Comparison of ENCODE assay signal across 36 cellular contexts in genomic region chr14:103050935-103051334, GRCh38. TPM values are rescaled to one million over a fixed set of nuclear protein-coding genes. Genes with fewer than 3 reads are reported as not detected.
"Had no signal": no experiment of that assay in that cellular context is flagged by ENCODE, and none has a peak within 500 bp of the region (broad histone marks: within the 10 kb centered on the region; RNA-seq: fewer than 3 reads in every experiment).

No MANE protein-coding gene starts in this region.

- H3K4me3 ChIP-seq: colonic mucosa, esophagus squamous epithelium, heart right ventricle, mucosa of descending colon, pancreas, smooth muscle cell, stomach, thyroid gland had no signal

- H3K4me1 Mint-ChIP-seq: stimulated activated effector memory CD8-positive, alpha-beta T cell treated with anti-CD3 and anti-CD28 coated beads, Interleukin-12 subunit alpha, Interleukin-12 subunit beta, amount 100 ng/mL, for 72 hours had no signal

- H3K4me2 ChIP-seq: smooth muscle cell had no signal

- H3K27me3 ChIP-seq: colonic mucosa, esophagus squamous epithelium, heart right ventricle, pancreas, stomach, thyroid gland had no signal

- DNase-seq: colonic mucosa; effector memory CD4-positive, alpha-beta T cell; erythroblast; esophagus squamous epithelium; foreskin melanocyte; glutamatergic neuron; heart right ventricle; hippocampal formation; islet precursor cell; kidney glomerular epithelial cell; mesenchymal stem cell; mucosa of descending colon; naive B cell; pancreas; stimulated activated CD4-positive, alpha-beta T cell treated with anti-CD3 and anti-CD28 coated beads, Interleukin-12 subunit alpha, Interleukin-12 subunit beta, amount 100 ng/mL, for 4 hours; stimulated activated CD4-positive, alpha-beta T cell treated with anti-CD3 and anti-CD28 coated beads, Interleukin-2, amount 100 ng/mL, for 24 hours; stimulated activated CD4-positive, alpha-beta T cell treated with anti-CD3 and anti-CD28 coated beads, Interleukin-4, amount 100 ng/mL, for 24 hours; stimulated activated naive CD4-positive, alpha-beta T cell treated with Interleukin-2 at 50 U/mL for 16 hours; stomach; thyroid gland had no signal

- H3K27me3 Mint-ChIP-seq: dendritic cell treated with granulocyte-macrophage colony-stimulating factor and Interleukin-4, amounts not matched to agents 40 ng/mL and 50 ng/mL, for 4 days; naive B cell; type B pancreatic cell had no signal

- ATAC-seq: mucosa of descending colon; natural killer cell treated with Interleukin-12 subunit alpha and Interleukin-12 subunit beta and Interleukin-15 and Interleukin-18, amount 100 ng/mL, for 72 hours; sciatic nerve; stimulated activated effector memory CD8-positive, alpha-beta T cell treated with anti-CD3 and anti-CD28 coated beads, Interleukin-12 subunit alpha, Interleukin-12 subunit beta, amount 100 ng/mL, for 72 hours had no signal

- H3K4me3 Mint-ChIP-seq: dendritic cell treated with granulocyte-macrophage colony-stimulating factor and Interleukin-4, amounts not matched to agents 40 ng/mL and 50 ng/mL, for 4 days; mesothelial cell of epicardium; natural killer cell treated with Interleukin-12 subunit alpha and Interleukin-12 subunit beta and Interleukin-15 and Interleukin-18, amount 100 ng/mL, for 72 hours; neural crest cell; stimulated activated effector memory CD8-positive, alpha-beta T cell treated with anti-CD3 and anti-CD28 coated beads, Interleukin-12 subunit alpha, Interleukin-12 subunit beta, amount 100 ng/mL, for 72 hours had no signal

- H3K9me3 ChIP-seq: colonic mucosa, esophagus squamous epithelium, heart right ventricle, mucosa of descending colon, neutrophil, pancreas, stomach, thyroid gland had no signal

- H3K4me1 ChIP-seq: colonic mucosa had no signal

- FAIRE-seq: endometrium, pancreas, urothelium cell line had no signal

- H3K36me3 ChIP-seq: colonic mucosa, neutrophil, pancreas, thyroid gland had no signal

- H3K36me3 Mint-ChIP-seq: naive B cell; natural killer cell treated with Interleukin-12 subunit alpha and Interleukin-12 subunit beta and Interleukin-15 and Interleukin-18, amount 100 ng/mL, for 72 hours; stimulated activated effector memory CD8-positive, alpha-beta T cell treated with anti-CD3 and anti-CD28 coated beads, Interleukin-12 subunit alpha, Interleukin-12 subunit beta, amount 100 ng/mL, for 72 hours had no signal

- H3K27ac ChIP-seq: colonic mucosa, esophagus squamous epithelium, heart right ventricle, neutrophil, stomach, thyroid gland had no signal

- H3K27ac Mint-ChIP-seq: dendritic cell treated with granulocyte-macrophage colony-stimulating factor and Interleukin-4, amounts not matched to agents 40 ng/mL and 50 ng/mL, for 4 days; mesothelial cell of epicardium; naive B cell; natural killer cell treated with Interleukin-12 subunit alpha and Interleukin-12 subunit beta and Interleukin-15 and Interleukin-18, amount 100 ng/mL, for 72 hours; stimulated activated effector memory CD8-positive, alpha-beta T cell treated with anti-CD3 and anti-CD28 coated beads, Interleukin-12 subunit alpha, Interleukin-12 subunit beta, amount 100 ng/mL, for 72 hours had no signal

- H3K9me3 Mint-ChIP-seq: dendritic cell treated with granulocyte-macrophage colony-stimulating factor and Interleukin-4, amounts not matched to agents 40 ng/mL and 50 ng/mL, for 4 days; mesothelial cell of epicardium; naive B cell; natural killer cell treated with Interleukin-12 subunit alpha and Interleukin-12 subunit beta and Interleukin-15 and Interleukin-18, amount 100 ng/mL, for 72 hours; neural crest cell; stimulated activated effector memory CD8-positive, alpha-beta T cell treated with anti-CD3 and anti-CD28 coated beads, Interleukin-12 subunit alpha, Interleukin-12 subunit beta, amount 100 ng/mL, for 72 hours; type B pancreatic cell had no signal

RNA-seq across cellular contexts. Expression of gene LBHD2, which starts 33.1 kb away (rescaled TPM):
- total RNA-seq: cerebellum; colonic mucosa; heart right ventricle; lower leg skin; lung microvascular endothelial cell; mesothelial cell of epicardium; mucosa of descending colon; natural killer cell treated with Interleukin-12 subunit alpha and Interleukin-12 subunit beta and Interleukin-15 and Interleukin-18, amount 100 ng/mL, for 72 hours; neural crest cell; pancreas; posterior vena cava; sciatic nerve; smooth muscle cell; stomach; temporal lobe; thyroid gland had no signal
- polyA plus RNA-seq: pancreas, smooth muscle cell, stomach had no signal

RNA-seq across cellular contexts. Expression of gene EXOC3L4, which starts 43.6 kb away (rescaled TPM):
- total RNA-seq: lung microvascular endothelial cell; mesothelial cell of epicardium; natural killer cell treated with Interleukin-12 subunit alpha and Interleukin-12 subunit beta and Interleukin-15 and Interleukin-18, amount 100 ng/mL, for 72 hours; neural crest cell; smooth muscle cell; temporal lobe had no signal
- polyA plus RNA-seq: smooth muscle cell had no signal
